8 cellular contexts compared by ENCODE assay signal in the genomic region with DNA sequence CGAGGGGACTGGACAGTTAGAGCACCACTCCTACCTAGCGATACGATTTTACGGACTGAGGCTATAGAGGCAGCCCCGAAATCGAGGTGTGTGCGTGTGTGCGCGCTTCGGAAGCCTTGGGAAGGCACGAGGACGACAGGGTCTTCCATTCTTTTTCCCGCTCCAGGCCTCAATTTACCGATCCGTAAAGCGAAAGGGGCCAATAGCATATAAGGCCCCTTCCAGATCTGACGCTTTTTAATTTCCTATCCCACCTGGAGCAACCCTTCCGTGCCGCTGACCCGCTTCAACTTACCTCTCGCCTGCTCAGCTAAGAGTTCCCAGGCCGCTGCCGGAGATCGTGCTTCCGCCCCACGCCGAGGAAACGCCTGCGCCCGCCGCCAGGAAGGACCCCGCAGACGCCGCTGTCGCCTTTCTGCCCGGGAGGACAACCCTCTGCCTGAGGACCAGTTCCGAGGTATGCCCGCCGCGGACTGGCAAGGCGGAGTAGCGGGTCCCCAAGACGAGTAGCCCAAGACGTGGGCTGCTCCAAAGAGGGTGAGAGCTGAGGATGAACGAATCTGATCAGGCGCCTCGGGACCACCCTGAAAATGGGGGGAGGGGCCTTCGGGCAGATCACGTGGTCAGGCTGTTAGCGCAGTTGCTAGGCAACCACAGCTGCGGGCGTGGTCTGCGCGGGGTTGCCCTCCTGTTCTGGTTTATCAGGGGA. TPM values are rescaled to one million over a fixed set of nuclear protein-coding genes. Genes with fewer than 3 reads are reported as not detected.
A peak's percentile ranks its signal among the peaks of the same experiment; 100 is the strongest.
DNase-seq lines count a peak whose midpoint lies in the region; ATAC-seq and TF ChIP-seq lines count a peak whose summit lies in the region.

A gene (minus strand): TSS at position 372 of the 709 bp plus-strand sequence. CDS start 4,924 bp downstream, outside the sequence.

- 0 out of 2 replicates have a peak, but pooled peaks cover 3% of the 10 kb centered on the region for H4K20me1 ChIP-seq in KMS-11 (ENCODE audit: insufficient read depth)

- POLR2A ChIA-PET in Panc1 (lab: Charles Lee), result no interaction called here

- BruUV-seq in Panc1 (replicated peaks; lab: Mats Ljungman, UMichigan), result no TSS peak

- H3K4me3 ChIP-seq in KMS-11 (IDR thresholded peaks at IDR 0.05; ENCODE audit: insufficient read depth, low read depth, low read length) (peak within 1 kb of the TSS; percentile 52), Panc1 (ENCODE audit: low read depth in 2 of 2, low read length in 2 of 2) (peak within 1 kb of the TSS; percentile 67 to 87), muscle layer of colon (ENCODE audit: low read depth in 1 of 2, low read length in 2 of 2) (peak within 1 kb of the TSS; percentile 86 to 97)

- H3K36me3 Mint-ChIP-seq in activated T-cell treated with anti-CD3 and anti-CD28 coated beads, Interleukin-2, amount 50 U/mL, for 4 hours (ENCODE audit: insufficient read depth), result peaks cover 15% of the 10 kb centered on the region

- H3K4me1 ChIP-seq in KMS-11 (ENCODE audit: low read depth, poor library complexity, severe bottlenecking) (peaks cover 22% of the 10 kb centered on the region), Panc1 (ENCODE audit: control insufficient read depth, insufficient read depth, low read length) (peaks cover 14% of the 10 kb centered on the region), muscle layer of colon (ENCODE audit: insufficient read depth, low read length) (peaks cover 25% of the 10 kb centered on the region)

- in situ Hi-C loops in Panc1 (cut with HindIII; ENCODE audit: low pct_unique_long_range_greater_than_20kb, low sequenced_read_pairs), result no loop called here

- TF ChIP-seq CTCF in KMS-11 (conservative IDR thresholded peaks at IDR 0.05; ENCODE audit: low read depth, low read length), result no peak
- no peak for TF ChIP-seq CTCF in Panc1 (IDR thresholded peaks at IDR 0.05)

- H3K27me3 ChIP-seq in KMS-11 (ENCODE audit: insufficient read depth, low read depth) (peaks cover 4% of the 10 kb centered on the region; the same call in 1 of the 2 replicates), Panc1 (ENCODE audit: control insufficient read depth, insufficient read depth, low read length) (no peaks in the 10 kb centered on the region), muscle layer of colon (ENCODE audit: control insufficient read depth in 1 of 2, insufficient read depth in 2 of 2, low read length in 2 of 2) (no peaks in the 10 kb centered on the region)

- CTCF ChIA-PET in Panc1 (lab: Charles Lee), result interaction anchor here (0.6 kb wide), 1 partner anchor 20 kb away, joined by 4 read pairs; no protein-coding TSS in a partner anchor

- H3K36me3 ChIP-seq in KMS-11 (ENCODE audit: insufficient read depth), result no peaks in the 10 kb centered on the region; the same call in 1 of the 2 replicates
- H3K36me3 ChIP-seq in Panc1 (ENCODE audit: control insufficient read depth, insufficient read depth, low read length), result peaks cover 6% of the 10 kb centered on the region; the same call in 1 of the 2 replicates
- H3K36me3 ChIP-seq in muscle layer of colon (ENCODE audit: insufficient read depth, low read length), result no peaks in the 10 kb centered on the region

- H3K4me1 Mint-ChIP-seq in activated T-cell treated with anti-CD3 and anti-CD28 coated beads, Interleukin-2, amount 50 U/mL, for 4 hours (ENCODE audit: low read depth), result peaks cover 31% of the 10 kb centered on the region

- H3K9me3 ChIP-seq in Panc1 (ENCODE audit: control insufficient read depth, insufficient read depth, low read depth, low read length) (no peaks in the 10 kb centered on the region), muscle layer of colon (ENCODE audit: low read length) (no peaks in the 10 kb centered on the region)

- peak within 1 kb of the TSS; percentile 91 for H3K4me3 Mint-ChIP-seq in activated T-cell treated with anti-CD3 and anti-CD28 coated beads, Interleukin-2, amount 50 U/mL, for 4 hours

- H3K27ac ChIP-seq in KMS-11, result peak within 1 kb of the TSS; percentile 98
- H3K27ac ChIP-seq in Panc1 (ENCODE audit: low read length), result peak within 1 kb of the TSS; percentile 90
- peak within 1 kb of the TSS; percentile 96 for H3K27ac ChIP-seq in muscle layer of colon (ENCODE audit: low read depth, low read length)

- intact Hi-C loops in Panc1 (cut with micrococcal nuclease; ENCODE audit: unreplicated experiment), result no loop called here

- peak within 1 kb of the TSS; percentile 98 for H3K9ac ChIP-seq in KMS-11
- peak within 1 kb of the TSS; percentile 93 for H3K9ac ChIP-seq in muscle layer of colon (ENCODE audit: low read length)

- H3K79me2 ChIP-seq in KMS-11 (ENCODE audit: insufficient read depth, low read depth), result peaks cover 46% of the 10 kb centered on the region

- H3K4me2 ChIP-seq in KMS-11, result peak within 1 kb of the TSS; percentile 97

- H3K9me3 Mint-ChIP-seq in activated T-cell treated with anti-CD3 and anti-CD28 coated beads, Interleukin-2, amount 50 U/mL, for 4 hours, result no peaks in the 10 kb centered on the region

- DNase-seq in D341Med (ENCODE audit: low spot score) (peak; percentile 99), Panc1 (ENCODE audit: low read depth, low spot score) (peak; percentile 69)
- DNase-seq in activated T-cell treated with anti-CD3 and anti-CD28 coated beads, Interleukin-2, amount 50 U/mL, for 4 hours, result peak; percentile 91
- peak; percentile 81 for DNase-seq in stimulated activated CD8-positive, alpha-beta memory T cell treated with anti-CD3 and anti-CD28 coated beads, Interleukin-7, amount 100 ng/mL, for 24 hours (ENCODE audit: low read depth)

- H2AFZ ChIP-seq in KMS-11 (ENCODE audit: low read depth), result peak within 1 kb of the TSS; percentile 92

- ATAC-seq in GM21619 (IDR thresholded peaks at IDR 0.05; ENCODE audit: unreplicated experiment) (peak; percentile 67), Panc1 (peak; percentile 93), esophagus mucosa (peak; percentile 90)
- ATAC-seq in activated T-cell treated with anti-CD3 and anti-CD28 coated beads, Interleukin-2, amount 50 U/mL, for 4 hours, result peak; percentile 92 to 94

- peaks cover 3% of the 10 kb centered on the region for H3K27me3 Mint-ChIP-seq in activated T-cell treated with anti-CD3 and anti-CD28 coated beads, Interleukin-2, amount 50 U/mL, for 4 hours (ENCODE audit: low read depth)

RNA-seq across cellular contexts. Expression of the gene that starts here (rescaled TPM):
- total RNA-seq in Panc1 (2021; ENCODE audit: unreplicated experiment) (98.0 TPM), esophagus mucosa (92.3 TPM)
- polyA plus RNA-seq in Panc1 (2012; ENCODE audit: insufficient read length), result 63.8 TPM
- total RNA-seq in activated T-cell treated with anti-CD3 and anti-CD28 coated beads, Interleukin-2, amount 50 U/mL, for 4 hours, result 100 to 1,000 TPM; 257 to 303 (median 269) TPM

Comparison
In these comparisons a context has a peak if more than half of its experiments do, and no peak if none do; other contexts are left out.
1. Peak in every context shown above with its lines: DNase-seq, ATAC-seq, H3K4me3 ChIP-seq and H3K27ac ChIP-seq.